In genomic region chr3:44337253-44337652, GRCh38 we compare ENCODE assay signal across 8 cellular contexts. TPM values are rescaled to one million over a fixed set of nuclear protein-coding genes. Genes with fewer than 3 reads are reported as not detected.
A peak's percentile ranks its signal among the peaks of the same experiment; 100 is the strongest.
DNase-seq lines count a peak whose midpoint lies in the region; ATAC-seq and TF ChIP-seq lines count a peak whose summit lies in the region.

No MANE protein-coding gene starts in this region.

- H3K4me1 Mint-ChIP-seq in activated naive CD4-positive, alpha-beta T cell treated with anti-CD3 and anti-CD28 coated beads, Interleukin-2, amount 10 ng/mL, durations not matched to agents 7 days and 5 days: peaks cover 27% of the 10 kb centered on the region
- peaks cover 18% of the 10 kb centered on the region for H3K4me1 Mint-ChIP-seq in type B pancreatic cell (ENCODE audit: unreplicated experiment)

- peaks cover 3% of the 10 kb centered on the region for H3K36me3 Mint-ChIP-seq in activated naive CD4-positive, alpha-beta T cell treated with anti-CD3 and anti-CD28 coated beads, Interleukin-2, amount 10 ng/mL, durations not matched to agents 7 days and 5 days
- H3K36me3 Mint-ChIP-seq in type B pancreatic cell: peaks cover 4% of the 10 kb centered on the region

- H3K9me3 ChIP-seq in liver (ENCODE audit: control insufficient read depth in 4 of 4, low read length in 3 of 4): no peaks in the 10 kb centered on the region

- no peaks in the 10 kb centered on the region for H3K36me3 ChIP-seq in liver (ENCODE audit: control insufficient read depth in 4 of 4, insufficient read depth in 3 of 4, low read depth in 1 of 4, low read length in 3 of 4)

- H3K27me3 ChIP-seq in liver (ENCODE audit: control insufficient read depth in 4 of 4, insufficient read depth in 4 of 4, low read length in 3 of 4): no peaks in the 10 kb centered on the region

- peak; percentile 16 for TF ChIP-seq CTCF in astrocyte of the cerebellum (IDR thresholded peaks at IDR 0.05; ENCODE audit: low read depth, low read length, missing control alignments)
- no peak for TF ChIP-seq CTCF in liver (IDR thresholded peaks at IDR 0.05; ENCODE audit: low read depth, low read length, missing input control)
- TF ChIP-seq CTCF in type B pancreatic cell (conservative IDR thresholded peaks at IDR 0.05): peak; percentile 42

- WGBS in liver: 47% methylated on average over 4 of the region's 4 CpGs

- H3K9ac ChIP-seq in liver (ENCODE audit: low read depth in 1 of 2, low read length in 2 of 2): no peak overlapping the region

- in situ Hi-C loops in astrocyte of the cerebellum (cut with HindIII; ENCODE audit: low sequenced_read_pairs): no loop called here

- no peak for ATAC-seq in HG02798 (IDR thresholded peaks at IDR 0.05; ENCODE audit: poor library complexity, unreplicated experiment)

- H3K27ac ChIP-seq in liver (ENCODE audit: low read depth in 1 of 2, low read length in 2 of 2): peak overlapping the region; percentile 98 to 99

- peaks cover 2 to 25% (median 16%) of the 10 kb centered on the region in 4 donors for H3K4me1 ChIP-seq in liver (ENCODE audit: control insufficient read depth in 4 of 4, insufficient read depth in 4 of 4, low read length in 3 of 4)

- CTCF ChIA-PET in activated naive CD4-positive, alpha-beta T cell treated with anti-CD3 and anti-CD28 coated beads, Interleukin-2, amount 10 ng/mL, durations not matched to agents 7 days and 5 days (lab: Charles Lee): interaction anchor here (0.7 kb wide), 1 partner anchor 140 kb away, joined by 3 read pairs; the partner anchor contains the start of gene ZNF445

- H3K27ac Mint-ChIP-seq in activated naive CD4-positive, alpha-beta T cell treated with anti-CD3 and anti-CD28 coated beads, Interleukin-2, amount 10 ng/mL, durations not matched to agents 7 days and 5 days: peak overlapping the region; percentile 98
- H3K27ac Mint-ChIP-seq in type B pancreatic cell: peak overlapping the region; percentile 94

- H3K4me3 ChIP-seq in astrocyte of the cerebellum (ENCODE audit: low read depth, low read length) (peak overlapping the region; percentile 71), liver (ENCODE audit: low read depth in 1 of 3, low read length in 3 of 3) (peak overlapping the region in 2 of 3 donors; percentile 65 to 95)

- peaks cover 11% of the 10 kb centered on the region for H3K27me3 Mint-ChIP-seq in activated naive CD4-positive, alpha-beta T cell treated with anti-CD3 and anti-CD28 coated beads, Interleukin-2, amount 10 ng/mL, durations not matched to agents 7 days and 5 days
- H3K27me3 Mint-ChIP-seq in type B pancreatic cell: peaks cover 8% of the 10 kb centered on the region

- peak overlapping the region; percentile 98 for H3K4me3 Mint-ChIP-seq in activated naive CD4-positive, alpha-beta T cell treated with anti-CD3 and anti-CD28 coated beads, Interleukin-2, amount 10 ng/mL, durations not matched to agents 7 days and 5 days
- H3K4me3 Mint-ChIP-seq in type B pancreatic cell: peak overlapping the region; percentile 94

- DNase-seq in activated naive CD4-positive, alpha-beta T cell treated with anti-CD3 and anti-CD28 coated beads, Interleukin-2, amount 10 ng/mL, durations not matched to agents 7 days and 5 days: no peak
- DNase-seq in activated naive CD4-positive, alpha-beta T cell treated with Interleukin-2 at 50 U/mL for 16 hours: no peak
- DNase-seq in astrocyte of the cerebellum (ENCODE audit: low read depth): no peak
- no peak for DNase-seq in type B pancreatic cell (ENCODE audit: extremely low spot score, unreplicated experiment)
- DNase-seq in AML-193 (lab: John Stamatoyannopoulos, UW): no peak
- no peak for DNase-seq in SHP77 treated with DMSO at 0.1 percent for 48 hours (lab: John Stamatoyannopoulos, UW)

- no peaks in the 10 kb centered on the region for H3K9me3 Mint-ChIP-seq in activated naive CD4-positive, alpha-beta T cell treated with anti-CD3 and anti-CD28 coated beads, Interleukin-2, amount 10 ng/mL, durations not matched to agents 7 days and 5 days
- H3K9me3 Mint-ChIP-seq in type B pancreatic cell: no peaks in the 10 kb centered on the region

- peak; percentile 32 to 49 for TF ChIP-seq RAD21 in liver (IDR thresholded peaks at IDR 0.05)

TF ChIP-seq in liver, 16 proteins besides CTCF, POLR2A, EP300 and RAD21:
- TF ChIP-seq HNF4A (conservative IDR thresholded peaks at IDR 0.05) (peak; percentile 38 to 41), YY1 (IDR thresholded peaks at IDR 0.05) (no peak), FOXA1 (IDR thresholded peaks at IDR 0.05) (no peak), RXRA (IDR thresholded peaks at IDR 0.05) (peak in 1 of 2 donors; percentile 35)

RNA-seq across cellular contexts. Expression of gene TCAIM, which starts 1.3 kb away (rescaled TPM):
- total RNA-seq in liver: 10 to 100 TPM; 23.4 to 46.6 TPM
- 10 to 100 TPM; 21.0 to 24.6 TPM for polyA plus RNA-seq in liver
- total RNA-seq in type B pancreatic cell (ENCODE audit: low replicate concordance): 22.4 and 29.9 TPM in 2 replicates
